Comparison of ENCODE assay signal across 29 cellular contexts in genomic region chr5:21685536-21685935, GRCh38.
A peak's percentile ranks its signal among the peaks of the same experiment; 100 is the strongest.
DNase-seq lines count a peak whose midpoint lies in the region; FAIRE-seq and TF ChIP-seq lines count a peak whose summit lies in the region.
"Had no signal": no experiment of that assay in that cellular context is flagged by ENCODE, and none has a peak within 500 bp of the region (broad histone marks: within the 10 kb centered on the region; RNA-seq: fewer than 3 reads in every experiment).

No MANE protein-coding gene starts in this region.

- H3K27me3 ChIP-seq in GM23248 (replicated peaks; ENCODE audit: insufficient read depth): no peaks in the 10 kb centered on the region
- H3K27me3 ChIP-seq in endothelial cell of umbilical vein (ENCODE audit: control insufficient read depth in 2 of 2, insufficient read depth in 2 of 2, low read length in 2 of 2): no peaks in the 10 kb centered on the region
- H3K27me3 ChIP-seq: body of pancreas, gastroesophageal sphincter, neutrophil, suprapubic skin had no signal

- H3F3A ChIP-seq in GM23248 (ENCODE audit: insufficient read depth): peaks cover 3% of the 10 kb centered on the region

- H3K9me3 ChIP-seq in GM23248 (ENCODE audit: low read depth): no peaks in the 10 kb centered on the region
- no peaks in the 10 kb centered on the region for H3K9me3 ChIP-seq in endothelial cell of umbilical vein (replicated peaks; ENCODE audit: control insufficient read depth, insufficient read depth, low read length)
- H3K9me3 ChIP-seq: body of pancreas, gastroesophageal sphincter, neutrophil, SK-N-SH, suprapubic skin had no signal

- H3K27ac ChIP-seq in GM23248: no peak overlapping the region
- H3K27ac ChIP-seq in endothelial cell of umbilical vein (ENCODE audit: insufficient read depth, low read depth, low read length): no peak overlapping the region
- H3K27ac ChIP-seq: body of pancreas, C4-2B, gastroesophageal sphincter, neutrophil, suprapubic skin had no signal

- H3K9me3 Mint-ChIP-seq in activated naive CD4-positive, alpha-beta T cell treated with anti-CD3 and anti-CD28 coated beads for 36 hours: no peaks in the 10 kb centered on the region
- no peaks in the 10 kb centered on the region for H3K9me3 Mint-ChIP-seq in Calu3 (ENCODE audit: low read depth, unreplicated experiment)
- H3K9me3 Mint-ChIP-seq: stimulated activated memory B cell treated with anti-CD40 and anti-IgM and Interleukin-4, amounts not matched to agents 10 μg/mL and 1 μg/mL and 100 μg/mL, for 72 hours; T-helper 1 cell treated with Interleukin-12 subunit alpha and Interleukin-12 subunit beta and Interleukin-4 antibody, amounts not matched to agents 30 μg/mL and 1 μg/mL, for 36 hours had no signal

- in situ Hi-C loops in GM23248 (cut with MboI): no loop called here

- CTCF ChIA-PET in endothelial cell of umbilical vein (lab: Charles Lee) (interaction anchor here (1.0 kb wide), 1 partner anchor 21 kb away, joined by 3 read pairs; no protein-coding TSS in a partner anchor), Calu3 (lab: Charles Lee) (interaction anchor here (0.6 kb wide), 1 partner anchor 1683 kb away, joined by 7 read pairs; no protein-coding TSS in a partner anchor)
- CTCF ChIA-PET in activated naive CD4-positive, alpha-beta T cell treated with anti-CD3 and anti-CD28 coated beads for 36 hours (lab: Charles Lee): no interaction called here

- no peak overlapping the region for H3K27ac Mint-ChIP-seq in activated naive CD4-positive, alpha-beta T cell treated with anti-CD3 and anti-CD28 coated beads for 36 hours
- H3K27ac Mint-ChIP-seq in Calu3 (ENCODE audit: unreplicated experiment): no peak overlapping the region
- H3K27ac Mint-ChIP-seq: naive B cell; progenitor cell of endocrine pancreas; stimulated activated memory B cell treated with anti-CD40 and anti-IgM and Interleukin-4, amounts not matched to agents 10 μg/mL and 1 μg/mL and 100 μg/mL, for 72 hours; T-helper 1 cell treated with Interleukin-12 subunit alpha and Interleukin-12 subunit beta and Interleukin-4 antibody, amounts not matched to agents 30 μg/mL and 1 μg/mL, for 36 hours had no signal

- peak; percentile 4 for FAIRE-seq in endothelial cell of umbilical vein (lab: Jason Lieb, UNC)
- FAIRE-seq: GM12891 had no signal

- peak; percentile 46 for DNase-seq in GM23248
- DNase-seq in RKO (ENCODE audit: low spot score): peak; percentile 22
- peak; percentile 56 for DNase-seq in endothelial cell of umbilical vein (ENCODE audit: low read depth, low spot score)
- DNase-seq in iris pigment epithelial cell (ENCODE audit: low read depth): peak; percentile 35
- no peak for DNase-seq in NCI-H1930 (lab: John Stamatoyannopoulos, UW)
- DNase-seq in HUDEP-2 (lab: John Stamatoyannopoulos, UW; ENCODE audit: unreplicated experiment in 76 of 76): no peak
- DNase-seq in activated naive CD4-positive, alpha-beta T cell treated with anti-CD3 and anti-CD28 coated beads for 36 hours: no peak
- DNase-seq in Calu3: no peak
- DNase-seq: activated CD4-positive, alpha-beta T cell treated with anti-CD3 and anti-CD28 coated beads for 1 hour; activated CD8-positive, alpha-beta memory T cell treated with anti-CD3 and anti-CD28 coated beads for 24 hours; activated effector memory CD4-positive, alpha-beta T cell treated with anti-CD3 and anti-CD28 coated beads, Interleukin-2, amount 50 U/mL, for 16 hours; body of pancreas; hippocampal formation; left ventricle myocardium superior; naive B cell; NCI-H1105 treated with DMSO at 0.1 percent for 48 hours; NCI-H2029 treated with DMSO at 0.1 percent for 48 hours; NCI-H748 treated with DMSO at 0.1 percent for 48 hours; SK-N-SH; stimulated activated CD4-positive, alpha-beta T cell treated with anti-CD3 and anti-CD28 coated beads, Interleukin-4, amount 100 ng/mL, for 4 hours had no signal

- 0 out of 2 replicates have a peak, but pooled peaks cover 3% of the 10 kb centered on the region for H3K4me1 ChIP-seq in GM23248 (ENCODE audit: insufficient read depth)
- peaks cover 10% of the 10 kb centered on the region for H3K4me1 ChIP-seq in endothelial cell of umbilical vein (ENCODE audit: control insufficient read depth, extremely low read depth, insufficient read depth, low read length)
- H3K4me1 ChIP-seq: body of pancreas, gastroesophageal sphincter, suprapubic skin had no signal

- BruUV-seq in endothelial cell of umbilical vein (replicated peaks; lab: Mats Ljungman, UMichigan): no TSS peak
- no TSS peak for BruUV-seq in Calu3 (replicated peaks; lab: Mats Ljungman, UMichigan)

- H3K4me3 ChIP-seq in GM23248: no peak overlapping the region
- H3K4me3 ChIP-seq in endothelial cell of umbilical vein (replicated peaks in 1 of 3; ENCODE audit: insufficient read depth in 1 of 3, low read depth in 1 of 3, low read length in 3 of 3): no peak overlapping the region
- H3K4me3 ChIP-seq: body of pancreas, gastroesophageal sphincter, suprapubic skin had no signal

- no peaks in the 10 kb centered on the region for H3K27me3 Mint-ChIP-seq in activated naive CD4-positive, alpha-beta T cell treated with anti-CD3 and anti-CD28 coated beads for 36 hours (ENCODE audit: low read depth)
- H3K27me3 Mint-ChIP-seq in Calu3 (ENCODE audit: unreplicated experiment): no peaks in the 10 kb centered on the region
- H3K27me3 Mint-ChIP-seq: naive B cell; progenitor cell of endocrine pancreas; stimulated activated memory B cell treated with anti-CD40 and anti-IgM and Interleukin-4, amounts not matched to agents 10 μg/mL and 1 μg/mL and 100 μg/mL, for 72 hours had no signal

- dilution Hi-C loops in endothelial cell of umbilical vein (cut with MboI; ENCODE audit: extremely low pct_ligation_motif_present, low sequenced_read_pairs): no loop called here

- no peaks in the 10 kb centered on the region for H3K9me2 ChIP-seq in GM23248 (ENCODE audit: insufficient read depth)
- H3K9me2 ChIP-seq: SK-N-SH had no signal

- no peak overlapping the region for H3K4me2 ChIP-seq in GM23248 (ENCODE audit: unreplicated experiment)
- H3K4me2 ChIP-seq in endothelial cell of umbilical vein (ENCODE audit: insufficient read depth, low read length): no peak overlapping the region
- H3K4me2 ChIP-seq: SK-N-SH had no signal

- intact Hi-C loops in endothelial cell of umbilical vein (cut with micrococcal nuclease) (no loop called here), Calu3 (cut with micrococcal nuclease; ENCODE audit: unreplicated experiment) (no loop called here)
- intact Hi-C loops in activated naive CD4-positive, alpha-beta T cell treated with anti-CD3 and anti-CD28 coated beads for 36 hours (cut with micrococcal nuclease): no loop called here

- H3K4me3 Mint-ChIP-seq in activated naive CD4-positive, alpha-beta T cell treated with anti-CD3 and anti-CD28 coated beads for 36 hours: no peak overlapping the region
- H3K4me3 Mint-ChIP-seq in Calu3 (ENCODE audit: low read depth, unreplicated experiment): no peak overlapping the region
- H3K4me3 Mint-ChIP-seq: mesothelial cell of epicardium; naive B cell; stimulated activated memory B cell treated with anti-CD40 and anti-IgM and Interleukin-4, amounts not matched to agents 10 μg/mL and 1 μg/mL and 100 μg/mL, for 72 hours; T-helper 1 cell treated with Interleukin-12 subunit alpha and Interleukin-12 subunit beta and Interleukin-4 antibody, amounts not matched to agents 30 μg/mL and 1 μg/mL, for 36 hours had no signal

- H3K36me3 Mint-ChIP-seq in activated naive CD4-positive, alpha-beta T cell treated with anti-CD3 and anti-CD28 coated beads for 36 hours (ENCODE audit: low read depth): no peaks in the 10 kb centered on the region
- no peaks in the 10 kb centered on the region for H3K36me3 Mint-ChIP-seq in Calu3 (ENCODE audit: insufficient read depth, unreplicated experiment)
- H3K36me3 Mint-ChIP-seq: naive B cell; stimulated activated memory B cell treated with anti-CD40 and anti-IgM and Interleukin-4, amounts not matched to agents 10 μg/mL and 1 μg/mL and 100 μg/mL, for 72 hours had no signal

- no peaks in the 10 kb centered on the region for H3K36me3 ChIP-seq in GM23248 (ENCODE audit: low read depth)
- H3K36me3 ChIP-seq in endothelial cell of umbilical vein (ENCODE audit: control insufficient read depth in 2 of 2, extremely low read depth in 1 of 2, insufficient read depth in 2 of 2, low read length in 2 of 2): no peaks in the 10 kb centered on the region
- H3K36me3 ChIP-seq: gastroesophageal sphincter, neutrophil, suprapubic skin had no signal

- no peak for TF ChIP-seq POLR2A in endothelial cell of umbilical vein (IDR thresholded peaks at IDR 0.05; ENCODE audit: low read depth, low read length)

- no peaks in the 10 kb centered on the region for H3K4me1 Mint-ChIP-seq in activated naive CD4-positive, alpha-beta T cell treated with anti-CD3 and anti-CD28 coated beads for 36 hours (ENCODE audit: low read depth)
- H3K4me1 Mint-ChIP-seq in Calu3 (ENCODE audit: low read depth, unreplicated experiment): no peaks in the 10 kb centered on the region
- H3K4me1 Mint-ChIP-seq: naive B cell; stimulated activated memory B cell treated with anti-CD40 and anti-IgM and Interleukin-4, amounts not matched to agents 10 μg/mL and 1 μg/mL and 100 μg/mL, for 72 hours had no signal

- no peak overlapping the region for H2AFZ ChIP-seq in GM23248
- H2AFZ ChIP-seq in endothelial cell of umbilical vein (ENCODE audit: low read depth, low read length): no peak overlapping the region

- no peak for TF ChIP-seq CTCF in endothelial cell of umbilical vein (IDR thresholded peaks at IDR 0.05; ENCODE audit: extremely low read depth in 1 of 2, insufficient read depth in 1 of 2, low read depth in 1 of 2, low read length in 2 of 2)
- TF ChIP-seq CTCF in Calu3 (IDR thresholded peaks at IDR 0.05; ENCODE audit: unreplicated experiment): no peak

- no peaks in the 10 kb centered on the region for H3K79me2 ChIP-seq in GM23248 (ENCODE audit: insufficient read depth)
- H3K79me2 ChIP-seq in endothelial cell of umbilical vein (ENCODE audit: control insufficient read depth, insufficient read depth, low read length): no peaks in the 10 kb centered on the region

- H3K9me1 ChIP-seq in endothelial cell of umbilical vein (replicated peaks; ENCODE audit: control insufficient read depth, extremely low read depth, insufficient read depth, low read length): no peaks in the 10 kb centered on the region

- POLR2A ChIA-PET in endothelial cell of umbilical vein (lab: Charles Lee): no interaction called here

- WGBS in GM23248 (ENCODE audit: low coverage in 1 of 2, low lambda C conversion rate in 2 of 2, missing lambda C conversion rate in 2 of 2), 2 experiments: 80 to 91% methylated on average over 4 of the region's 4 CpGs

- H4K20me1 ChIP-seq in GM23248 (ENCODE audit: insufficient read depth) (no peaks in the 10 kb centered on the region), endothelial cell of umbilical vein (replicated peaks; ENCODE audit: control insufficient read depth, extremely low read depth, insufficient read depth, low read length) (no peaks in the 10 kb centered on the region)

- no peak overlapping the region for H3K9ac ChIP-seq in GM23248
- no peak overlapping the region for H3K9ac ChIP-seq in endothelial cell of umbilical vein (replicated peaks; ENCODE audit: extremely low read depth, insufficient read depth, low read length)
- H3K9ac ChIP-seq: SK-N-SH had no signal

TF ChIP-seq in endothelial cell of umbilical vein, 7 proteins besides CTCF, POLR2A, EP300 and RAD21 (continues in another document):
- TF ChIP-seq POLR2AphosphoS5 (IDR thresholded peaks at IDR 0.05; ENCODE audit: insufficient read depth, low read depth, low read length) (no peak), JUN (IDR thresholded peaks at IDR 0.05; ENCODE audit: borderline replicate concordance, insufficient read depth, insufficient read length, low read depth) (peak; percentile 27)

Comparison
In these comparisons a context has a peak if more than half of its experiments do, and no peak if none do; other contexts are left out.
1. DNase-seq: peak in GM23248 (single experiment), RKO (single experiment), endothelial cell of umbilical vein (single experiment) and iris pigment epithelial cell (single experiment); none in NCI-H1930 (0 of 2), HUDEP-2 (0 of 76), activated naive CD4-positive, alpha-beta T cell treated with anti-CD3 and anti-CD28 coated beads for 36 hours (single experiment) and Calu3 (single experiment).